27 cellular contexts compared by ENCODE assay signal in genomic region chr1:45846931-45847330, GRCh38. TPM values are rescaled to one million over a fixed set of nuclear protein-coding genes. Genes with fewer than 3 reads are reported as not detected.
DNase-seq lines count a peak whose midpoint lies in the region; ATAC-seq, FAIRE-seq and TF ChIP-seq lines count a peak whose summit lies in the region.
"Had no signal": no experiment of that assay in that cellular context is flagged by ENCODE, and none has a peak within 500 bp of the region (broad histone marks: within the 10 kb centered on the region; RNA-seq: fewer than 3 reads in every experiment).

No MANE protein-coding gene starts in this region.

- no peaks in the 10 kb centered on the region for H3K9me3 ChIP-seq in GM23248 (ENCODE audit: low read depth)
- H3K9me3 ChIP-seq in astrocyte (ENCODE audit: insufficient read depth, low read depth, low read length), result no peaks in the 10 kb centered on the region
- H3K9me3 ChIP-seq: lower lobe of right lung had no signal

- H3K4me3 ChIP-seq in ACC112 (ENCODE audit: low read depth, low read length), result peak overlapping the region; percentile 19; the same call in 1 of the 2 replicates
- peak overlapping the region; percentile 51 for H3K4me3 ChIP-seq in GM23248
- no peak overlapping the region for H3K4me3 ChIP-seq in astrocyte (ENCODE audit: insufficient read depth, low read depth, low read length)
- no peak overlapping the region for H3K4me3 ChIP-seq in fibroblast of the aortic adventitia (ENCODE audit: low read depth, low read length)
- H3K4me3 ChIP-seq: ascending aorta, lower lobe of right lung had no signal

- H2AFZ ChIP-seq in ACC112 (ENCODE audit: low read length, unreplicated experiment) (no peak overlapping the region), GM23248 (peak overlapping the region; percentile 31), astrocyte (ENCODE audit: low read depth, low read length) (no peak overlapping the region)

- no peaks in the 10 kb centered on the region for H3K9me2 ChIP-seq in GM23248 (ENCODE audit: insufficient read depth)

- H3F3A ChIP-seq in GM23248 (ENCODE audit: insufficient read depth), result peaks cover 33% of the 10 kb centered on the region

- ATAC-seq in HG03045 (IDR thresholded peaks at IDR 0.05; ENCODE audit: unreplicated experiment) (no peak), GM18868 (IDR thresholded peaks at IDR 0.05; ENCODE audit: unreplicated experiment) (no peak), omental fat pad (ENCODE audit: low FRiP score) (no peak)
- ATAC-seq in stimulated activated naive B cell treated with anti-CD40 and anti-IgM and Interleukin-4, amounts not matched to agents 10 μg/mL and 1 μg/mL and 100 μg/mL, for 72 hours (replicated peaks), result no peak
- ATAC-seq: activated T-cell treated with anti-CD3 and anti-CD28 coated beads, Interleukin-2, amount 50 U/mL, for 4 hours; effector memory CD8-positive, alpha-beta T cell; lower lobe of right lung had no signal

- in situ Hi-C loops in GM23248 (cut with MboI), result no loop called here

- H3K79me2 ChIP-seq in ACC112 (ENCODE audit: control insufficient read depth, insufficient read depth, low read length, unreplicated experiment) (peaks cover 12% of the 10 kb centered on the region), GM23248 (ENCODE audit: insufficient read depth) (peaks cover 83% of the 10 kb centered on the region), astrocyte (ENCODE audit: insufficient read depth, low read length) (peaks cover 28% of the 10 kb centered on the region)

- DNase-seq in GM23248 (peak; percentile 71), astrocyte (ENCODE audit: low read depth) (peak; percentile 69), fibroblast of the aortic adventitia (ENCODE audit: low read depth) (peak; percentile 83), omental fat pad (ENCODE audit: low spot score) (no peak)
- DNase-seq in stimulated activated naive B cell treated with anti-CD40 and anti-IgM and Interleukin-4, amounts not matched to agents 10 μg/mL and 1 μg/mL and 100 μg/mL, for 72 hours, result no peak
- DNase-seq: 8988T; activated CD4-positive, alpha-beta T cell treated with anti-CD3 and anti-CD28 coated beads for 1 hour; activated CD8-positive, alpha-beta memory T cell treated with anti-CD3 and anti-CD28 coated beads for 24 hours; activated naive CD4-positive, alpha-beta T cell treated with anti-CD3 and anti-CD28 coated beads, Interleukin-2, amount 10 ng/mL, durations not matched to agents 7 days and 5 days; activated T-cell treated with anti-CD3 and anti-CD28 coated beads, Interleukin-2, amount 50 U/mL, for 4 hours; effector memory CD8-positive, alpha-beta T cell; foreskin melanocyte; GOT3; hypothalamus; islet precursor cell; Kasumi-1; lower lobe of right lung; NCI-H1105; NCI-H2081 treated with DMSO at 0.1 percent for 48 hours; NK-92 treated with Interleukin-12 subunit alpha and Interleukin-12 subunit beta, amount 100 ng/mL, for 24 hours; RPMI8226 had no signal

- H3K4me1 Mint-ChIP-seq in astrocyte (ENCODE audit: low read depth, unreplicated experiment), result peaks cover 12% of the 10 kb centered on the region
- H3K4me1 Mint-ChIP-seq in stimulated activated naive B cell treated with anti-CD40 and anti-IgM and Interleukin-4, amounts not matched to agents 10 μg/mL and 1 μg/mL and 100 μg/mL, for 72 hours, result peaks cover 6 to 9% of the 10 kb centered on the region in 2 donors

- H4K20me1 ChIP-seq in GM23248 (ENCODE audit: insufficient read depth) (no peaks in the 10 kb centered on the region), astrocyte (ENCODE audit: insufficient read depth, low read length) (peaks cover 9% of the 10 kb centered on the region)

- peaks cover 5% of the 10 kb centered on the region for H3K9me3 Mint-ChIP-seq in astrocyte (ENCODE audit: unreplicated experiment)
- H3K9me3 Mint-ChIP-seq in stimulated activated naive B cell treated with anti-CD40 and anti-IgM and Interleukin-4, amounts not matched to agents 10 μg/mL and 1 μg/mL and 100 μg/mL, for 72 hours, result peaks cover 12 to 22% of the 10 kb centered on the region in 2 donors

- H3K4me1 ChIP-seq in ACC112 (ENCODE audit: control insufficient read depth, insufficient read depth, low read length, unreplicated experiment), result peaks cover 30% of the 10 kb centered on the region
- peaks cover 45% of the 10 kb centered on the region for H3K4me1 ChIP-seq in GM23248 (ENCODE audit: insufficient read depth)
- no peaks in the 10 kb centered on the region for H3K4me1 ChIP-seq in astrocyte (ENCODE audit: insufficient read depth, low read length)
- H3K4me1 ChIP-seq: ascending aorta had no signal

- H3K4me2 ChIP-seq in GM23248 (ENCODE audit: unreplicated experiment) (peak overlapping the region; percentile 53), astrocyte (ENCODE audit: low read length) (peak overlapping the region; percentile 28)

- TF ChIP-seq CTCF in astrocyte (IDR thresholded peaks at IDR 0.05; ENCODE audit: insufficient read depth, low read depth, low read length), result no peak
- TF ChIP-seq CTCF in fibroblast of the aortic adventitia (IDR thresholded peaks at IDR 0.05; ENCODE audit: insufficient read depth, low read length), result no peak
- no peak for TF ChIP-seq CTCF in omental fat pad (IDR thresholded peaks at IDR 0.05)

- no peak overlapping the region for H3K4me3 Mint-ChIP-seq in astrocyte (ENCODE audit: unreplicated experiment)
- H3K4me3 Mint-ChIP-seq in stimulated activated naive B cell treated with anti-CD40 and anti-IgM and Interleukin-4, amounts not matched to agents 10 μg/mL and 1 μg/mL and 100 μg/mL, for 72 hours, result no peak overlapping the region
- H3K4me3 Mint-ChIP-seq: activated naive CD4-positive, alpha-beta T cell treated with anti-CD3 and anti-CD28 coated beads, Interleukin-2, amount 10 ng/mL, durations not matched to agents 7 days and 5 days; activated T-cell treated with anti-CD3 and anti-CD28 coated beads, Interleukin-2, amount 50 U/mL, for 4 hours; CD14-positive monocyte; effector memory CD8-positive, alpha-beta T cell had no signal

- H3K27ac Mint-ChIP-seq in astrocyte (ENCODE audit: unreplicated experiment), result no peak overlapping the region
- H3K27ac Mint-ChIP-seq in stimulated activated naive B cell treated with anti-CD40 and anti-IgM and Interleukin-4, amounts not matched to agents 10 μg/mL and 1 μg/mL and 100 μg/mL, for 72 hours, result no peak overlapping the region
- H3K27ac Mint-ChIP-seq: activated naive CD4-positive, alpha-beta T cell treated with anti-CD3 and anti-CD28 coated beads, Interleukin-2, amount 10 ng/mL, durations not matched to agents 7 days and 5 days; CD14-positive monocyte; effector memory CD8-positive, alpha-beta T cell had no signal

- 3 to 9% methylated on average over 3 of the region's 3 CpGs for WGBS in GM23248 (ENCODE audit: low coverage in 1 of 2, low lambda C conversion rate in 2 of 2, missing lambda C conversion rate in 2 of 2), 2 experiments

- peak overlapping the region; percentile 37 for H3K27ac ChIP-seq in ACC112 (ENCODE audit: low read depth, low read length)
- peak overlapping the region; percentile 73 for H3K27ac ChIP-seq in GM23248
- no peak overlapping the region for H3K27ac ChIP-seq in astrocyte (ENCODE audit: low read depth, low read length)
- H3K27ac ChIP-seq: ascending aorta, lower lobe of right lung had no signal

- peaks cover 4% of the 10 kb centered on the region for H3K36me3 Mint-ChIP-seq in astrocyte (ENCODE audit: low read depth, unreplicated experiment)
- peaks cover 17 to 28% of the 10 kb centered on the region in 2 donors for H3K36me3 Mint-ChIP-seq in stimulated activated naive B cell treated with anti-CD40 and anti-IgM and Interleukin-4, amounts not matched to agents 10 μg/mL and 1 μg/mL and 100 μg/mL, for 72 hours

- H3K36me3 ChIP-seq in ACC112 (ENCODE audit: insufficient read depth, low read length), result peaks cover 9% of the 10 kb centered on the region; the same call in 1 of the 2 replicates
- H3K36me3 ChIP-seq in GM23248 (ENCODE audit: low read depth), result no peaks in the 10 kb centered on the region
- H3K36me3 ChIP-seq in astrocyte (ENCODE audit: insufficient read depth, low read length), result no peaks in the 10 kb centered on the region
- H3K36me3 ChIP-seq: ascending aorta, lower lobe of right lung had no signal

- FAIRE-seq in astrocyte (lab: Jason Lieb, UNC), result peak; percentile 75
- FAIRE-seq: D721Med had no signal

- H3K27me3 Mint-ChIP-seq in astrocyte (ENCODE audit: low read depth, unreplicated experiment), result no peaks in the 10 kb centered on the region
- H3K27me3 Mint-ChIP-seq in stimulated activated naive B cell treated with anti-CD40 and anti-IgM and Interleukin-4, amounts not matched to agents 10 μg/mL and 1 μg/mL and 100 μg/mL, for 72 hours, result no peaks in the 10 kb centered on the region
- H3K27me3 Mint-ChIP-seq: activated naive CD4-positive, alpha-beta T cell treated with anti-CD3 and anti-CD28 coated beads, Interleukin-2, amount 10 ng/mL, durations not matched to agents 7 days and 5 days; effector memory CD8-positive, alpha-beta T cell had no signal

- H3K9ac ChIP-seq in GM23248, result peak overlapping the region; percentile 49
- no peak overlapping the region for H3K9ac ChIP-seq in astrocyte (ENCODE audit: low read length)

- H3K27me3 ChIP-seq in ACC112 (ENCODE audit: insufficient read depth, low read length) (no peaks in the 10 kb centered on the region), GM23248 (replicated peaks; ENCODE audit: insufficient read depth) (no peaks in the 10 kb centered on the region), astrocyte (ENCODE audit: insufficient read depth, low read length) (no peaks in the 10 kb centered on the region)
- H3K27me3 ChIP-seq: ascending aorta had no signal

RNA-seq across cellular contexts. Expression of gene MAST2, which starts 43.5 kb away (rescaled TPM):
- 19.1 TPM in 2 replicates for total RNA-seq in GM23248 (2014; rRNA removed; shearing (Covaris generic))
- polyA plus RNA-seq in GM23248 (2016; fragmentation: Nextera tagmentation; extraction: Ambion mirVana), result 13.6 and 14.2 TPM in 2 replicates
- total RNA-seq in astrocyte (41.0 and 41.6 TPM in 2 replicates), fibroblast of the aortic adventitia (ENCODE audit: low replicate concordance) (18.6 and 28.3 TPM in 2 replicates), omental fat pad (10 to 100 TPM; 12.0 to 22.0 (median 18.1) TPM)

Comparison
In these comparisons a context has a peak if more than half of its experiments do, and no peak if none do; other contexts are left out.
1. H3K4me3 ChIP-seq: peak in ACC112 (single experiment) and GM23248 (single experiment); none in astrocyte (single experiment) and fibroblast of the aortic adventitia (single experiment).
2. DNase-seq: peak in GM23248 (single experiment), astrocyte (single experiment) and fibroblast of the aortic adventitia (single experiment); none in stimulated activated naive B cell treated with anti-CD40 and anti-IgM and Interleukin-4, amounts not matched to agents 10 μg/mL and 1 μg/mL and 100 μg/mL, for 72 hours (single experiment) and omental fat pad (single experiment).